ENCODE assay signal across 8 cellular contexts in the genomic region with DNA sequence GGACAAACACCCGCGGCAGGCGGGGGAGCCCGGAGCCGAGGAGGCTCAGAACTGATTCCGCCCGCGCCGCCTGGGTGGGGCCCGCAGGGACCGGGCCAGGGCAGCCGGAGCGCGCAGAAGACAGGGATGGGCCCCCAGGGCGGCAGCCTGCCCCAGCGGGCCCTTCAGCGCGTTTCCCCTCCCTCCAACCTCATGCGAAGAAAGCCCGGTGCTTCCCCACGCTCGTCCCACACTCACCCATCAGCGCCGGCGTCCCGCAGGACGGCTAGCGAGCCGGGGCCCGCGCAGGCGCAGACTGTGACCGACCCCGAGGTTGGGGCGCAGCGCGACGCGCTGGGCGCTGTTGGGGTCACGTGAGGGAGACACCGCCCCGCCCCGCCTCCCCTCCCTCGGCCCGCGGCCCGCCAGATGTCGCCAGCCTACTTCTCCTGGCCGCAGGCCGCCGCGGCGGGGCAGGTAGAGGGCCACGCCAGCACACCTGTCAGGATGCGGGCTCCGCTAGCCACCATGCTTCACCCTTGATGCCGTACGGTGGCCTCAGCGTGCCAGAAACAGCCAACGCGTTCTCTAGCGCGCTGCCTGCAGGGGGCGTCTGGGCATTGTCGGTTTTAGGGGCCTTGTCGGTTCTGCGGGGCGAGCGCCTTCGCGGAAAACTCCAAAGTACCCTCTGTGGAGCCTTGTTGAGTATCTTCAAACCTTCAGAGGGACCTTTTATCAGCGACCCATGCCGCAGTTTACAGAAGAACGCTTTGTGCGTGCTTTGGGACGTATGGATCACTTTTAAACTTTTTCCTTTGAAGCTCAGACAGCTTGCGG. TPM values are rescaled to one million over a fixed set of nuclear protein-coding genes. Genes with fewer than 3 reads are reported as not detected.
DNase-seq lines count a peak whose midpoint lies in the region; ATAC-seq and TF ChIP-seq lines count a peak whose summit lies in the region.

A gene with protein sequence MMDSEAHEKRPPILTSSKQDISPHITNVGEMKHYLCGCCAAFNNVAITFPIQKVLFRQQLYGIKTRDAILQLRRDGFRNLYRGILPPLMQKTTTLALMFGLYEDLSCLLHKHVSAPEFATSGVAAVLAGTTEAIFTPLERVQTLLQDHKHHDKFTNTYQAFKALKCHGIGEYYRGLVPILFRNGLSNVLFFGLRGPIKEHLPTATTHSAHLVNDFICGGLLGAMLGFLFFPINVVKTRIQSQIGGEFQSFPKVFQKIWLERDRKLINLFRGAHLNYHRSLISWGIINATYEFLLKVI (minus strand): TSS at position 297 of the 816 bp plus-strand sequence. CDS start 15,577 bp downstream, outside the sequence.

- H3K27me3 ChIP-seq in BJ (ENCODE audit: control insufficient read depth, insufficient read depth, low read length), result no peaks in the 10 kb centered on the region

- peak; percentile 86 for ATAC-seq in HG03439 (IDR thresholded peaks at IDR 0.05; ENCODE audit: unreplicated experiment)

- TF ChIP-seq CTCF in BJ (IDR thresholded peaks at IDR 0.05; ENCODE audit: insufficient read depth, low read depth, low read length) (peak; percentile 98), choroid plexus epithelial cell (conservative IDR thresholded peaks at IDR 0.05; ENCODE audit: low read depth, low read length) (peak; percentile 98)

- peak within 1 kb of the TSS; percentile 84 for H3K4me3 ChIP-seq in BJ (ENCODE audit: low read depth, low read length)
- peak within 1 kb of the TSS; percentile 74 for H3K4me3 ChIP-seq in choroid plexus epithelial cell (ENCODE audit: low read depth, low read length)

- POLR2A ChIA-PET in BJ (lab: Charles Lee), result no interaction called here

- peak; percentile 83 for TF ChIP-seq POLR2A in GM19193 (IDR thresholded peaks at IDR 0.05; ENCODE audit: extremely low read depth, insufficient read depth, insufficient read length)

- DNase-seq in BJ (ENCODE audit: low read depth), result peak; percentile 44
- DNase-seq in NCI-H510A (lab: John Stamatoyannopoulos, UW), result peak; percentile 86
- peak; percentile 93 to 94 for DNase-seq in activated CD4-positive, alpha-beta T cell treated with anti-CD3 and anti-CD28 coated beads for 24 hours (ENCODE audit: low read depth in 2 of 2)
- DNase-seq in choroid plexus epithelial cell (ENCODE audit: low read depth), result peak; percentile 95
- peak; percentile 94 for DNase-seq in kidney tubule cell (ENCODE audit: low spot score)
- DNase-seq in stimulated activated CD4-positive, alpha-beta T cell treated with anti-CD3 and anti-CD28 coated beads, Interleukin-1b, Interleukin-23, amount 100 ng/mL, for 4 hours (ENCODE audit: low read depth in 2 of 2), result peak; percentile 94 to 95

- H3K36me3 ChIP-seq in BJ (ENCODE audit: control insufficient read depth, insufficient read depth, low read length), result no peaks in the 10 kb centered on the region

- CTCF ChIA-PET in BJ (lab: Yijun Ruan, JAX), result interaction anchor here (0.6 to 3.0 kb wide), 14 partner anchors 9 to 503 kb away, joined by 3 to 15 read pairs (median 4); no protein-coding TSS in a partner anchor

RNA-seq across cellular contexts. Expression of the gene that starts here (rescaled TPM):
- 15.6 and 24.4 TPM in 2 replicates for polyA plus RNA-seq in BJ (2011; rRNA removed)
- polyA minus RNA-seq in BJ (2011; rRNA and poly(A)+ RNA removed), result 38.2 and 51.5 TPM in 2 replicates

Comparison
In these comparisons a context has a peak if more than half of its experiments do, and no peak if none do; other contexts are left out.
1. Peak in every context shown above with its lines: DNase-seq, ATAC-seq and H3K4me3 ChIP-seq.
2. DNase-seq: peak in every context shown above with its lines; median percentile 95 in choroid plexus epithelial cell; 94 in stimulated activated CD4-positive, alpha-beta T cell treated with anti-CD3 and anti-CD28 coated beads, Interleukin-1b, Interleukin-23, amount 100 ng/mL, for 4 hours; 94 in kidney tubule cell; 94 in activated CD4-positive, alpha-beta T cell treated with anti-CD3 and anti-CD28 coated beads for 24 hours; 86 in NCI-H510A; 44 in BJ.